ENCODE assay signal across 1 cellular context in the genomic region with DNA sequence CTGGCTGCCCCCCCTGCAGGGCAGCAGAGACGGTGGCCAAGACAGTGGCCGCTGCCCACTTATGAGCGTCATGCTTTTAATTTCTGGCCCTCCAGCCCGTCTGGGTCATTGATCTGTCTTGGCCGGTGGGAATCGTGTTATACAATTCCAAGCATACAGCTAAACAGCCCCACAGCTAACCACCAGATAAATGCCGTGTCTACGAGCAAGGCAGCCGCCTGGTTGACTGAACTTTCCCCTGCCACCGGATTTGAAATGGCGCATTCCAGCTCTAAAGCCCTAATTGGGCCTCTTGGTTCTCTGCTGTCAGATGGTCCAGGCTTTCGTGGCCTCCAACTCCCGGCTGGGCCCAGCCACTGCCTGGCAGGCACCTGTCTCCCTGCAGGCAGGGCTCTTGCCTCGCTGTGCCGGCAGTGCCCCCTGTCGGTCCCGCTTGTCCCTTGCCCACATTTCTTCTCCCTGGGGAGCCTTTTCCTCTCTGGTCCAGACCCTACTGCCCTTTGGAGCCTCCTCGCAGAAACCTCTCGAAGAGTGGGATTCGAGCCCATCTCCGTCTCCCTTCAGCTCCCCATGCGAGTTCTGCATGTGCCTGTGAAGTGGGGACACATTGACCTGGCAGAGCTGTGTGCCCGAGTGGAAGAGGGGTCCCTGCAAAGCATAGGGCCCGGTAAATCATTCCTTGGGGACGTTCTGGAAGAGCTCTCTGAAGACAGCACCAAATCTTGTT.
TF ChIP-seq lines count a peak whose summit lies in the region.

No MANE protein-coding gene starts in this region.

TF ChIP-seq in HepG2, 621 proteins besides CTCF, POLR2A, EP300 and RAD21 (continued from another document):
- no peak for TF ChIP-seq JUN (CRISPR knock-in tag; IDR thresholded peaks at IDR 0.05)
- TF ChIP-seq, protein P1, sequence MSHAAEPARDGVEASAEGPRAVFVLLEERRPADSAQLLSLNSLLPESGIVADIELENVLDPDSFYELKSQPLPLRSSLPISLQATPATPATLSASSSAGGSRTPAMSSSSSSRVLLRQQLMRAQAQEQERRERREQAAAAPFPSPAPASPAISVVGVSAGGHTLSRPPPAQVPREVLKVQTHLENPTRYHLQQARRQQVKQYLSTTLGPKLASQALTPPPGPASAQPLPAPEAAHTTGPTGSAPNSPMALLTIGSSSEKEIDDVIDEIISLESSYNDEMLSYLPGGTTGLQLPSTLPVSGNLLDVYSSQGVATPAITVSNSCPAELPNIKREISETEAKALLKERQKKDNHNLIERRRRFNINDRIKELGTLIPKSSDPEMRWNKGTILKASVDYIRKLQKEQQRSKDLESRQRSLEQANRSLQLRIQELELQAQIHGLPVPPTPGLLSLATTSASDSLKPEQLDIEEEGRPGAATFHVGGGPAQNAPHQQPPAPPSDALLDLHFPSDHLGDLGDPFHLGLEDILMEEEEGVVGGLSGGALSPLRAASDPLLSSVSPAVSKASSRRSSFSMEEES (CRISPR knock-in tag; IDR thresholded peaks at IDR 0.05): no peak
- TF ChIP-seq ZNF556 (CRISPR knock-in tag; IDR thresholded peaks at IDR 0.05; ENCODE audit: borderline replicate concordance): no peak
- TF ChIP-seq SP4 (CRISPR knock-in tag; IDR thresholded peaks at IDR 0.05): peak; percentile 32; the same call in 1 of the 2 replicates
- TF ChIP-seq EZH2 (conservative IDR thresholded peaks at IDR 0.05; ENCODE audit: low read depth, low read length): peak; percentile 92
- 0 out of 2 replicates have a peak, but pooled peaks have one; percentile 26 for TF ChIP-seq EED (CRISPR knock-in tag; IDR thresholded peaks at IDR 0.05)
- TF ChIP-seq SAFB2 (CRISPR knock-in tag; IDR thresholded peaks at IDR 0.05; ENCODE audit: borderline replicate concordance, low read depth): no peak
- TF ChIP-seq ZNF543 (CRISPR knock-in tag; IDR thresholded peaks at IDR 0.05): no peak
- peak; percentile 13; the same call in 1 of the 2 replicates for TF ChIP-seq ZFX (CRISPR knock-in tag; IDR thresholded peaks at IDR 0.05; ENCODE audit: low read depth)
- TF ChIP-seq SIX1 (CRISPR knock-in tag; IDR thresholded peaks at IDR 0.05; ENCODE audit: borderline replicate concordance): no peak
- no peak for TF ChIP-seq ZNF260 (CRISPR knock-in tag; IDR thresholded peaks at IDR 0.05; ENCODE audit: borderline replicate concordance, low read depth)
- peak; percentile 46 for TF ChIP-seq TEAD3 (CRISPR knock-in tag; optimal IDR thresholded peaks at IDR 0.05; ENCODE audit: borderline replicate concordance)
- TF ChIP-seq, protein P2, sequence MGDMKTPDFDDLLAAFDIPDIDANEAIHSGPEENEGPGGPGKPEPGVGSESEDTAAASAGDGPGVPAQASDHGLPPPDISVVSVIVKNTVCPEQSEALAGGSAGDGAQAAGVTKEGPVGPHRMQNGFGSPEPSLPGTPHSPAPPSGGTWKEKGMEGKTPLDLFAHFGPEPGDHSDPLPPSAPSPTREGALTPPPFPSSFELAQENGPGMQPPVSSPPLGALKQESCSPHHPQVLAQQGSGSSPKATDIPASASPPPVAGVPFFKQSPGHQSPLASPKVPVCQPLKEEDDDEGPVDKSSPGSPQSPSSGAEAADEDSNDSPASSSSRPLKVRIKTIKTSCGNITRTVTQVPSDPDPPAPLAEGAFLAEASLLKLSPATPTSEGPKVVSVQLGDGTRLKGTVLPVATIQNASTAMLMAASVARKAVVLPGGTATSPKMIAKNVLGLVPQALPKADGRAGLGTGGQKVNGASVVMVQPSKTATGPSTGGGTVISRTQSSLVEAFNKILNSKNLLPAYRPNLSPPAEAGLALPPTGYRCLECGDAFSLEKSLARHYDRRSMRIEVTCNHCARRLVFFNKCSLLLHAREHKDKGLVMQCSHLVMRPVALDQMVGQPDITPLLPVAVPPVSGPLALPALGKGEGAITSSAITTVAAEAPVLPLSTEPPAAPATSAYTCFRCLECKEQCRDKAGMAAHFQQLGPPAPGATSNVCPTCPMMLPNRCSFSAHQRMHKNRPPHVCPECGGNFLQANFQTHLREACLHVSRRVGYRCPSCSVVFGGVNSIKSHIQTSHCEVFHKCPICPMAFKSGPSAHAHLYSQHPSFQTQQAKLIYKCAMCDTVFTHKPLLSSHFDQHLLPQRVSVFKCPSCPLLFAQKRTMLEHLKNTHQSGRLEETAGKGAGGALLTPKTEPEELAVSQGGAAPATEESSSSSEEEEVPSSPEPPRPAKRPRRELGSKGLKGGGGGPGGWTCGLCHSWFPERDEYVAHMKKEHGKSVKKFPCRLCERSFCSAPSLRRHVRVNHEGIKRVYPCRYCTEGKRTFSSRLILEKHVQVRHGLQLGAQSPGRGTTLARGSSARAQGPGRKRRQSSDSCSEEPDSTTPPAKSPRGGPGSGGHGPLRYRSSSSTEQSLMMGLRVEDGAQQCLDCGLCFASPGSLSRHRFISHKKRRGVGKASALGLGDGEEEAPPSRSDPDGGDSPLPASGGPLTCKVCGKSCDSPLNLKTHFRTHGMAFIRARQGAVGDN (CRISPR knock-in tag; IDR thresholded peaks at IDR 0.05): peak; percentile 38; the same call in 1 of the 2 replicates
- TF ChIP-seq THYN1 (CRISPR knock-in tag; IDR thresholded peaks at IDR 0.05; ENCODE audit: borderline replicate concordance, low read depth): no peak
- TF ChIP-seq ZNF101 (CRISPR knock-in tag; IDR thresholded peaks at IDR 0.05; ENCODE audit: borderline replicate concordance, low read depth): no peak
- TF ChIP-seq STAG1 (CRISPR knock-in tag; IDR thresholded peaks at IDR 0.05): peak; percentile 67
- TF ChIP-seq, protein P3, sequence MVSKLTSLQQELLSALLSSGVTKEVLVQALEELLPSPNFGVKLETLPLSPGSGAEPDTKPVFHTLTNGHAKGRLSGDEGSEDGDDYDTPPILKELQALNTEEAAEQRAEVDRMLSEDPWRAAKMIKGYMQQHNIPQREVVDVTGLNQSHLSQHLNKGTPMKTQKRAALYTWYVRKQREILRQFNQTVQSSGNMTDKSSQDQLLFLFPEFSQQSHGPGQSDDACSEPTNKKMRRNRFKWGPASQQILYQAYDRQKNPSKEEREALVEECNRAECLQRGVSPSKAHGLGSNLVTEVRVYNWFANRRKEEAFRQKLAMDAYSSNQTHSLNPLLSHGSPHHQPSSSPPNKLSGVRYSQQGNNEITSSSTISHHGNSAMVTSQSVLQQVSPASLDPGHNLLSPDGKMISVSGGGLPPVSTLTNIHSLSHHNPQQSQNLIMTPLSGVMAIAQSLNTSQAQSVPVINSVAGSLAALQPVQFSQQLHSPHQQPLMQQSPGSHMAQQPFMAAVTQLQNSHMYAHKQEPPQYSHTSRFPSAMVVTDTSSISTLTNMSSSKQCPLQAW (CRISPR knock-in tag; IDR thresholded peaks at IDR 0.05): 0 out of 2 replicates have a peak, but pooled peaks have one; percentile 12
- TF ChIP-seq ZNF83 (CRISPR knock-in tag; IDR thresholded peaks at IDR 0.05; ENCODE audit: borderline replicate concordance): no peak
- no peak for TF ChIP-seq MAFK (conservative IDR thresholded peaks at IDR 0.05 in 1 of 2, IDR thresholded peaks at IDR 0.05 in 1 of 2; ENCODE audit: low read length in 2 of 2)
- TF ChIP-seq HDAC2 (CRISPR knock-in tag; IDR thresholded peaks at IDR 0.05): 0 out of 2 replicates have a peak, but pooled peaks have one; percentile 32
- TF ChIP-seq TP53 (CRISPR knock-in tag; conservative IDR thresholded peaks at IDR 0.05): no peak
- TF ChIP-seq, protein P4, sequence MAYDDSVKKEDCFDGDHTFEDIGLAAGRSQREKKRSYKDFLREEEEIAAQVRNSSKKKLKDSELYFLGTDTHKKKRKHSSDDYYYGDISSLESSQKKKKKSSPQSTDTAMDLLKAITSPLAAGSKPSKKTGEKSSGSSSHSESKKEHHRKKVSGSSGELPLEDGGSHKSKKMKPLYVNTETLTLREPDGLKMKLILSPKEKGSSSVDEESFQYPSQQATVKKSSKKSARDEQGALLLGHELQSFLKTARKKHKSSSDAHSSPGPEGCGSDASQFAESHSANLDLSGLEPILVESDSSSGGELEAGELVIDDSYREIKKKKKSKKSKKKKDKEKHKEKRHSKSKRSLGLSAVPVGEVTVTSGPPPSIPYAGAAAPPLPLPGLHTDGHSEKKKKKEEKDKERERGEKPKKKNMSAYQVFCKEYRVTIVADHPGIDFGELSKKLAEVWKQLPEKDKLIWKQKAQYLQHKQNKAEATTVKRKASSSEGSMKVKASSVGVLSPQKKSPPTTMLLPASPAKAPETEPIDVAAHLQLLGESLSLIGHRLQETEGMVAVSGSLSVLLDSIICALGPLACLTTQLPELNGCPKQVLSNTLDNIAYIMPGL (CRISPR knock-in tag; IDR thresholded peaks at IDR 0.05; ENCODE audit: borderline replicate concordance in 1 of 2, low read depth in 1 of 2): 0 out of 4 replicates have a peak, but pooled peaks of 1 of the 2 experiments have one; percentile 57
